In the genomic region with DNA sequence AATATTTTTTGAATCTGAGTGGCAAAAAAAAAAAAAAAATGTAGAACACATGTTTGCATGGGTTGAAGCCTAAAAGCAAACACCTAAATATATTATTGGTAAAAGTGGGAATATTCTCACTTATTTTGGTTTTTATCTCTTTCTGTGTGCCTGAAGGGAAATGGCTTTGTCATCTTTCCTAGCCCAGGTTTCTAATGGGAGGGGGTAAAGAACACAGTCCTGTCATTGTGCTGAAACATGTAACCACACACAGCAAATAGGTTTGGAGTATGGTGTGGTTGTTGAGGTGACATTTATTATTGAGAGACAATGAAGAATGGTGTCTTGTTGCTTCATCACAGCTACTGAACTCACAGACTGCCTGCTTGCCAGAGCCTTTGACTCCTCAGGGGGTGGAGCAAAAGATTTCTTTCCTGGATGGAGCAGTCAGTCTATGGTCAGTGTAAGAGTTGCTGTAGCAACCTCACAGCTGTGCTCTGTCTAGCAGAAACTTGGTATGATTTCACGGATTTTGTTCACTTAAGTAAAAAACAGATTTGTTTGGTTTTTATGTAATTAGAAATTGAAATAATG, we compare ENCODE assay signal across 10 cellular contexts.
DNase-seq lines count a peak whose midpoint lies in the region; ATAC-seq and TF ChIP-seq lines count a peak whose summit lies in the region.
"Had no signal": no experiment of that assay in that cellular context is flagged by ENCODE, and none has a peak within 500 bp of the region (broad histone marks: within the 10 kb centered on the region; RNA-seq: fewer than 3 reads in every experiment).

No MANE protein-coding gene starts in this region.

- H3K9ac ChIP-seq in smooth muscle cell (ENCODE audit: low read depth): no peak overlapping the region

- TF ChIP-seq CTCF in AG09309 (IDR thresholded peaks at IDR 0.05; ENCODE audit: control insufficient read depth, insufficient read depth, low read depth, low read length, missing control alignments) (no peak), astrocyte of the spinal cord (IDR thresholded peaks at IDR 0.05; ENCODE audit: low read depth, low read length) (no peak), smooth muscle cell (IDR thresholded peaks at IDR 0.05; ENCODE audit: borderline replicate concordance, insufficient read depth, poor library complexity, severe bottlenecking) (no peak)

- H3K27ac ChIP-seq in smooth muscle cell (ENCODE audit: low read depth): no peak overlapping the region
- H3K27ac ChIP-seq: tibial nerve had no signal

- H3K4me2 ChIP-seq in smooth muscle cell: no peak overlapping the region

- H3K4me1 ChIP-seq in smooth muscle cell (ENCODE audit: low read depth): no peaks in the 10 kb centered on the region
- H3K4me1 ChIP-seq: tibial nerve had no signal

- H3K4me3 ChIP-seq in AG09309 (ENCODE audit: control insufficient read depth, low read depth, low read length) (no peak overlapping the region), astrocyte of the spinal cord (ENCODE audit: low read depth, low read length) (no peak overlapping the region), smooth muscle cell (no peak overlapping the region)
- H3K4me3 ChIP-seq: tibial nerve had no signal

- ATAC-seq in HG02642 (IDR thresholded peaks at IDR 0.05; ENCODE audit: poor library complexity, unreplicated experiment): no peak

- DNase-seq in AG09309 (ENCODE audit: low read depth): peak; percentile 46
- peak; percentile 16 for DNase-seq in KBM-7
- DNase-seq in astrocyte of the spinal cord (ENCODE audit: low read depth, low spot score): peak; percentile 65
- DNase-seq in islet precursor cell: peak; percentile 79
- DNase-seq in smooth muscle cell (lab: John Stamatoyannopoulos, UW; ENCODE audit: unreplicated experiment): no peak
- no peak for DNase-seq in cerebellar nuclear complex (lab: John Stamatoyannopoulos, UW)
- no peak for DNase-seq in central memory CD4-positive, alpha-beta T cell
- DNase-seq: activated CD4-positive, alpha-beta T cell treated with anti-CD3 and anti-CD28 coated beads for 1 hour had no signal

- H4K20me1 ChIP-seq in smooth muscle cell (ENCODE audit: low read depth): no peaks in the 10 kb centered on the region

- in situ Hi-C loops in KBM-7 (cut with MboI; ENCODE audit: low pct_unique_long_range_greater_than_20kb, low sequenced_read_pairs) (no loop called here), astrocyte of the spinal cord (cut with HindIII; ENCODE audit: low sequenced_read_pairs) (no loop called here)

- 53% methylated on average over 1 of the region's 1 CpG for WGBS in smooth muscle cell (ENCODE audit: low lambda C conversion rate)

- H3K36me3 ChIP-seq in smooth muscle cell (ENCODE audit: low read depth): no peaks in the 10 kb centered on the region

- no peaks in the 10 kb centered on the region for H3F3A ChIP-seq in smooth muscle cell (ENCODE audit: low read depth)

- H3K9me3 ChIP-seq in smooth muscle cell (replicated peaks; ENCODE audit: low read depth): no peaks in the 10 kb centered on the region
- H3K9me3 ChIP-seq: tibial nerve had no signal

- H2AFZ ChIP-seq in smooth muscle cell (ENCODE audit: low read depth): no peak overlapping the region

- H3K79me2 ChIP-seq in smooth muscle cell (ENCODE audit: low read depth): no peaks in the 10 kb centered on the region

- H3K27me3 ChIP-seq in smooth muscle cell (ENCODE audit: low read depth): no peaks in the 10 kb centered on the region
- H3K27me3 ChIP-seq: tibial nerve had no signal

Comparison
In these comparisons a context has a peak if more than half of its experiments do, and no peak if none do; other contexts are left out.
1. DNase-seq: peak in AG09309 (single experiment), KBM-7 (single experiment), astrocyte of the spinal cord (single experiment) and islet precursor cell (single experiment); none in smooth muscle cell (single experiment), cerebellar nuclear complex (0 of 2) and central memory CD4-positive, alpha-beta T cell (single experiment).